16 cellular contexts compared by ENCODE assay signal in the genomic region with DNA sequence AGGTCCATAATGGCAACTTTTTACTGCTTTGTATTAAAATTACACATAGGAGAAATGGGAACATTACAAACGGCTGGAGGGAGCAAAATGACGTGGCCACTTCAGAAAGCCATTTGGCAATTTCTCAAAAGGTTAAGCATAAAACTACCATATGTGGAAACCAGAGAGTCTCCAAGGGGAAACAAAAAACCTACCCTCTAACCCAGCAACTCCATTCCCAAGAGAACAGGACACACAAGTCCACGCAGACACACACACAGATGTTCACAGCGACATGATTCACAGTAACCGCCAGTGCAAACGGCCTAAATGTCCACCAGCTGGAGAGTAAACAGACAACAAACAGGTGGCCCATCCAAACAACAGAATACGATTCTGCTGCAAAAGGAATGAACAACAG. TPM values are rescaled to one million over a fixed set of nuclear protein-coding genes. Genes with fewer than 3 reads are reported as not detected.
A peak's percentile ranks its signal among the peaks of the same experiment; 100 is the strongest.
DNase-seq lines count a peak whose midpoint lies in the region; ATAC-seq and TF ChIP-seq lines count a peak whose summit lies in the region.
"Had no signal": no experiment of that assay in that cellular context is flagged by ENCODE, and none has a peak within 500 bp of the region (broad histone marks: within the 10 kb centered on the region; RNA-seq: fewer than 3 reads in every experiment).

No MANE protein-coding gene starts in this region.

- H3K36me3 ChIP-seq in mesendoderm (ENCODE audit: control insufficient read depth, insufficient read depth, low read length) (no peaks in the 10 kb centered on the region), vagina (peaks cover 0 to 4% of the 10 kb centered on the region in 2 donors), mucosa of descending colon (ENCODE audit: low read depth) (no peaks in the 10 kb centered on the region)
- H3K36me3 ChIP-seq: BE2C had no signal

- no peak overlapping the region for H2BK15ac ChIP-seq in mesendoderm (replicated peaks; ENCODE audit: low read depth)

- no peak overlapping the region for H4K8ac ChIP-seq in mesendoderm (ENCODE audit: low read depth, low read length)

- intact Hi-C loops in left ventricle myocardium superior (cut with micrococcal nuclease) (no loop called here), right cardiac atrium (cut with DNase I) (no loop called here), vagina (cut with DNase I) (no loop called here), mucosa of descending colon (cut with DNase I, micrococcal nuclease) (no loop called here)

- H3K9ac ChIP-seq in mesendoderm (ENCODE audit: low read length) = no peak overlapping the region

- DNase-seq in left ventricle myocardium superior (no peak), right cardiac atrium (no peak), RPMI7951 (ENCODE audit: low read depth) (peak; percentile 68), mesendoderm (no peak), vagina (ENCODE audit: extremely low spot score in 2 of 2) (no peak), mucosa of descending colon (no peak), H4 (ENCODE audit: low spot score) (no peak), GF-D8 (lab: John Stamatoyannopoulos, UW) (no peak)
- DNase-seq: activated CD4-positive, alpha-beta T cell treated with anti-CD3 and anti-CD28 coated beads for 4 hours; BE2C; body of pancreas; foreskin melanocyte; mammary epithelial cell; NCI-H1694 treated with DMSO at 0.1 percent for 48 hours; nucleus accumbens had no signal

- H3K79me1 ChIP-seq in mesendoderm (ENCODE audit: low read length) = peaks cover 41% of the 10 kb centered on the region

- peaks cover 96% of the 10 kb centered on the region for H3K79me2 ChIP-seq in mesendoderm (ENCODE audit: control insufficient read depth, insufficient read depth, low read length)

- WGBS in right cardiac atrium = 79% methylated on average over 7 of the region's 7 CpGs
- WGBS in mesendoderm (ENCODE audit: extremely low coverage, insufficient coverage, low lambda C conversion rate) = no CpG with 5 or more reads among the region's 7 CpGs

- H2BK120ac ChIP-seq in mesendoderm (ENCODE audit: low read depth, low read length) = no peak overlapping the region

- H3K9me3 ChIP-seq in right cardiac atrium (ENCODE audit: control insufficient read depth, low read length) (no peaks in the 10 kb centered on the region), vagina (no peaks in the 10 kb centered on the region), mucosa of descending colon (no peaks in the 10 kb centered on the region)
- H3K9me3 ChIP-seq: BE2C, body of pancreas had no signal

- TF ChIP-seq CTCF in vagina (IDR thresholded peaks at IDR 0.05) = no peak
- no peak for TF ChIP-seq CTCF in mucosa of descending colon (IDR thresholded peaks at IDR 0.05)

- no peak overlapping the region for H3K18ac ChIP-seq in mesendoderm (ENCODE audit: low read length)

- H3K23ac ChIP-seq in mesendoderm (ENCODE audit: low read length) = no peak overlapping the region

- no peak overlapping the region for H3K4me2 ChIP-seq in mesendoderm (ENCODE audit: low read length)

- H3K56ac ChIP-seq in mesendoderm (ENCODE audit: low read length) = peak overlapping the region; percentile 22

- H3K27ac ChIP-seq in right cardiac atrium (ENCODE audit: low read length) (no peak overlapping the region), mesendoderm (ENCODE audit: low read depth, low read length) (no peak overlapping the region), vagina (peak overlapping the region; percentile 54)
- H3K27ac ChIP-seq: body of pancreas had no signal

- H2BK5ac ChIP-seq in mesendoderm (ENCODE audit: low read length) = no peak overlapping the region

- peaks cover 33% of the 10 kb centered on the region for H3K4me1 ChIP-seq in right cardiac atrium (ENCODE audit: control insufficient read depth, insufficient read depth, low read length)
- H3K4me1 ChIP-seq in mesendoderm (ENCODE audit: control insufficient read depth, low read depth, low read length) = peaks cover 12% of the 10 kb centered on the region
- peaks cover 99% of the 10 kb centered on the region for H3K4me1 ChIP-seq in vagina
- peaks cover 67% of the 10 kb centered on the region for H3K4me1 ChIP-seq in mucosa of descending colon (ENCODE audit: low read depth)

- no peak overlapping the region for H2AK5ac ChIP-seq in mesendoderm (ENCODE audit: low read length)

- TF ChIP-seq POLR2A in vagina (IDR thresholded peaks at IDR 0.05) = no peak

- H3K27me3 ChIP-seq in right cardiac atrium (ENCODE audit: control insufficient read depth, insufficient read depth) (no peaks in the 10 kb centered on the region), mesendoderm (ENCODE audit: insufficient read depth, low read length, poor library complexity) (no peaks in the 10 kb centered on the region), vagina (no peaks in the 10 kb centered on the region)
- H3K27me3 ChIP-seq: BE2C, body of pancreas had no signal

- H4K5ac ChIP-seq in mesendoderm (ENCODE audit: low read length) = no peak overlapping the region

- no peak overlapping the region for H3K4ac ChIP-seq in mesendoderm (ENCODE audit: low read depth, low read length)

- H3K4me3 ChIP-seq in right cardiac atrium (ENCODE audit: low read length) = no peak overlapping the region
- H3K4me3 ChIP-seq in mesendoderm (ENCODE audit: low read length) = no peak overlapping the region
- no peak overlapping the region for H3K4me3 ChIP-seq in vagina
- H3K4me3 ChIP-seq in mucosa of descending colon = no peak overlapping the region
- H3K4me3 ChIP-seq: body of pancreas had no signal

- ATAC-seq in left ventricle myocardium superior = peak; percentile 10
- no peak for ATAC-seq in right cardiac atrium
- no peak for ATAC-seq in mucosa of descending colon
- ATAC-seq: body of pancreas, Right ventricle myocardium inferior had no signal

RNA-seq across cellular contexts. Expression of gene STK24, which starts 37.3 kb away (rescaled TPM):
- total RNA-seq in left ventricle myocardium superior (71.7 TPM), right cardiac atrium (10 to 100 TPM; 60.5 to 66.9 (median 62.7) TPM), vagina (82.5 TPM), mucosa of descending colon (100 to 1,000 TPM; 190 to 210 (median 204) TPM)
- 44.9 TPM for polyA plus RNA-seq in right cardiac atrium
- total RNA-seq in RPMI7951 (2014; rRNA removed; shearing (Covaris generic)) = 74.9 and 92.5 TPM in 2 replicates
- 143 TPM for polyA plus RNA-seq in mesendoderm (2013, experiment 1 of 2)
- polyA plus RNA-seq in mesendoderm (2013, experiment 2 of 2) = 145 TPM
- 57.3 and 73.4 TPM in 2 replicates for total RNA-seq in H4 (2014; rRNA removed; shearing (Covaris generic))
